In the genomic region with DNA sequence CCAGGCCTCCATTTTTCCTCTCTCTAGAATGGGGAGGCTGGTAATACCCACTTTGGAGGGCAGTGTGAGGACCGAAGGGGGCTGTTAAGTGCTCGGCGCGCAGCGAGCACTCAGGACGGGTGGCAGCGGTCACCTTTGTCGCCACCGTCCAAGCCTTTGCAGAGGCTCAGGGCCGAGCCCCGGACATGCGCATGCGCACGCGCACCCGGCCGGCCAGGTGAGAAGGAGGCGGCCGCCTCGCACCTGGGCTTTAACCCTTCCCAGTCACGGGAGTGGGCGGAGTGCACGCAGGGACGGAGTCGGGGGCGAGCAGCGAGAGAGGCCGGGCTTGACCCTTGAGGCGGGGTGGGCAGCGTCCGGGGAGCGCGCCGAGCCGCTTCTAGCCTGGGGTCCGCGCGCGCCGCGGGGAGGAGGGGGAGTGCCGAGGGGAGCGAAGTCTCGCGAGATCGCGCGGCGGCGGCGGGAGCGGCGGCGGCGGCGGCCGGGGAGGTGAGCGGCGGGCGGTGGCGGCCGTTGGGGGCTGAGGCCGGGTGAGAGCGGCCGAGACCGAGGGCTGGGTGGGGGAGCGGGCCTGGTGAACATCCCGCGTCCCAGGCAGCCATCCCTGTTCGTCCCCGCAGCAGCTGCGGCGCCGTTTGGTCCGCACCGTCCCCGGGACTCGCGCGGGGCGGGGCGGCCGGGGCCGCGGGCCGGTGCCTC, we compare ENCODE assay signal across 1 cellular context.
TF ChIP-seq lines count a peak whose summit lies in the region.

A gene with protein sequence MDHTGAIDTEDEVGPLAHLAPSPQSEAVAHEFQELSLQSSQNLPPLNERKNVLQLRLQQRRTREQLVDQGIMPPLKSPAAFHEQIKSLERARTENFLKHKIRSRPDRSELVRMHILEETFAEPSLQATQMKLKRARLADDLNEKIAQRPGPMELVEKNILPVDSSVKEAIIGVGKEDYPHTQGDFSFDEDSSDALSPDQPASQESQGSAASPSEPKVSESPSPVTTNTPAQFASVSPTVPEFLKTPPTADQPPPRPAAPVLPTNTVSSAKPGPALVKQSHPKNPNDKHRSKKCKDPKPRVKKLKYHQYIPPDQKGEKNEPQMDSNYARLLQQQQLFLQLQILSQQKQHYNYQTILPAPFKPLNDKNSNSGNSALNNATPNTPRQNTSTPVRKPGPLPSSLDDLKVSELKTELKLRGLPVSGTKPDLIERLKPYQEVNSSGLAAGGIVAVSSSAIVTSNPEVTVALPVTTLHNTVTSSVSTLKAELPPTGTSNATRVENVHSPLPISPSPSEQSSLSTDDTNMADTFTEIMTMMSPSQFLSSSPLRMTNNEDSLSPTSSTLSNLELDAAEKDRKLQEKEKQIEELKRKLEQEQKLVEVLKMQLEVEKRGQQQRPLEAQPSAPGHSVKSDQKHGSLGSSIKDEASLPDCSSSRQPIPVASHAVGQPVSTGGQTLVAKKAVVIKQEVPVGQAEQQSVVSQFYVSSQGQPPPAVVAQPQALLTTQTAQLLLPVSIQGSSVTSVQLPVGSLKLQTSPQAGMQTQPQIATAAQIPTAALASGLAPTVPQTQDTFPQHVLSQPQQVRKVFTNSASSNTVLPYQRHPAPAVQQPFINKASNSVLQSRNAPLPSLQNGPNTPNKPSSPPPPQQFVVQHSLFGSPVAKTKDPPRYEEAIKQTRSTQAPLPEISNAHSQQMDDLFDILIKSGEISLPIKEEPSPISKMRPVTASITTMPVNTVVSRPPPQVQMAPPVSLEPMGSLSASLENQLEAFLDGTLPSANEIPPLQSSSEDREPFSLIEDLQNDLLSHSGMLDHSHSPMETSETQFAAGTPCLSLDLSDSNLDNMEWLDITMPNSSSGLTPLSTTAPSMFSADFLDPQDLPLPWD (plus strand): TSS at position 443 of the 699 bp plus-strand sequence. CDS start 69,288 bp downstream, outside the sequence.

TF ChIP-seq in A549, 52 proteins besides CTCF, POLR2A, EP300 and RAD21 (continued from another document):
- peak; percentile 13 for TF ChIP-seq KDM1A (IDR thresholded peaks at IDR 0.05; ENCODE audit: low read depth)
- TF ChIP-seq, protein P1, sequence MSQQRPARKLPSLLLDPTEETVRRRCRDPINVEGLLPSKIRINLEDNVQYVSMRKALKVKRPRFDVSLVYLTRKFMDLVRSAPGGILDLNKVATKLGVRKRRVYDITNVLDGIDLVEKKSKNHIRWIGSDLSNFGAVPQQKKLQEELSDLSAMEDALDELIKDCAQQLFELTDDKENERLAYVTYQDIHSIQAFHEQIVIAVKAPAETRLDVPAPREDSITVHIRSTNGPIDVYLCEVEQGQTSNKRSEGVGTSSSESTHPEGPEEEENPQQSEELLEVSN (IDR thresholded peaks at IDR 0.05; ENCODE audit: borderline replicate concordance, low read depth), result peak; percentile 74
